23 cellular contexts compared by ENCODE assay signal in the genomic region with DNA sequence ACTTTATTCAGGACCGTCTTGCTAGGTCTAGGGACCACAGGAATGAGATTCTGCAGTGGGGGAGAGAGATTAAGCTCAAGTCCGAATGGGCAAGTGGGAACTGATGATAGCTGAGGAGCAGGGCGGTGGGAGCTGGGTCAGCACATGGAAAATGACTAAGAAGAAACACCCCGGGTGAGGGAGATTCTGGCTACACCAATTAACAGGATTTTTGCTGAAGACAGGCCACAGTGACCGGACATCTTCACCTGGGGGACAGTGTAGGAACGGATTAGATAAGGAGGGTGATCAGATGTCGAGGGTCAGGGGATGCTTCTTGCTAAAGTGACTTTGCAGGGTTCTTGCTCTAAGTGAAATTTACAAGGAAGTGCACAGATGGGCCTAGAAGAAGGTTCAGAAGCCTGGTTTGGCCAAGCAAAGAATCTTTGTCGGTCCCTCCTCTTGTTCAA.
"Had no signal": no experiment of that assay in that cellular context is flagged by ENCODE, and none has a peak within 500 bp of the region (broad histone marks: within the 10 kb centered on the region; RNA-seq: fewer than 3 reads in every experiment).

No MANE protein-coding gene starts in this region.

- H3K27ac ChIP-seq: HL-60, SJSA1, SK-N-MC had no signal

- H3K4me3 ChIP-seq: MG63, SJSA1, SK-N-MC had no signal

- H3K9me3 ChIP-seq: MG63, SJSA1 had no signal

- DNase-seq: Karpas-422, KG1, MG63, NCI-H1092, NCI-H1105 treated with DMSO at 0.1 percent for 48 hours, NCI-H1417 treated with DMSO at 0.1 percent for 48 hours, NCI-H146, NCI-H1694 treated with DMSO at 0.1 percent for 48 hours, NCI-H1930, NCI-H2081 treated with DMSO at 0.1 percent for 48 hours, NCI-H2171, NCI-H226, NCI-H446, NCI-H510A, NCI-H524 treated with DMSO at 0.1 percent for 48 hours, NCI-H69, NCI-H774, Right ventricle myocardium superior, RPMI8226, SIG-M5 had no signal

- H3K4me1 ChIP-seq: SJSA1 had no signal

- H3K27me3 ChIP-seq: MG63, SJSA1 had no signal

- H3K36me3 ChIP-seq: MG63, SJSA1 had no signal
